In genomic region chr20:64102647-64103354, GRCh38 we compare ENCODE assay signal across 11 cellular contexts. TPM values are rescaled to one million over a fixed set of nuclear protein-coding genes. Genes with fewer than 3 reads are reported as not detected.
DNase-seq lines count a peak whose midpoint lies in the region; ATAC-seq and TF ChIP-seq lines count a peak whose summit lies in the region.
"Had no signal": no experiment of that assay in that cellular context is flagged by ENCODE, and none has a peak within 500 bp of the region (broad histone marks: within the 10 kb centered on the region; RNA-seq: fewer than 3 reads in every experiment).

No MANE protein-coding gene starts in this region.

- intact Hi-C loops in activated naive CD4-positive, alpha-beta T cell treated with anti-CD3 and anti-CD28 coated beads for 36 hours (cut with micrococcal nuclease): loop anchor here (2.0 kb wide), 1 partner anchor 20 kb away; no protein-coding TSS in a partner anchor
- intact Hi-C loops in thyroid gland (cut with DNase I): no loop called here

- DNase-seq in activated naive CD4-positive, alpha-beta T cell treated with anti-CD3 and anti-CD28 coated beads for 36 hours: peak; percentile 14
- DNase-seq in activated naive CD4-positive, alpha-beta T cell treated with Interleukin-2 at 50 U/mL for 16 hours: no peak
- no peak for DNase-seq in Peyer's patch
- DNase-seq in thyroid gland: peak; percentile 75 to 77
- no peak for DNase-seq in stimulated activated CD4-positive, alpha-beta T cell treated with anti-CD3 and anti-CD28 coated beads, Interleukin-15, amount 100 ng/mL, for 24 hours
- DNase-seq: GF-D8 had no signal

- CTCF ChIA-PET in activated naive CD4-positive, alpha-beta T cell treated with anti-CD3 and anti-CD28 coated beads for 36 hours (lab: Charles Lee): interaction anchor here (0.8 to 2.0 kb wide), 4 partner anchors 17 to 123 kb away, joined by 3 to 5 read pairs (median 4); partner anchors contain the start of gene LKAAEAR1

- no peak overlapping the region for H3K27ac ChIP-seq in Peyer's patch
- H3K27ac ChIP-seq in thyroid gland: no peak overlapping the region

- no peak overlapping the region for H3K27ac Mint-ChIP-seq in activated naive CD4-positive, alpha-beta T cell treated with anti-CD3 and anti-CD28 coated beads for 36 hours

- H3K4me3 ChIP-seq in Peyer's patch (peak overlapping the region; percentile 39 to 58 (median 44)), iPS-15b (ENCODE audit: low read depth, low read length) (peak overlapping the region; percentile 61), thyroid gland (replicated peaks in 1 of 3) (peak overlapping the region in 1 of 3 donors; percentile 17)

- TF ChIP-seq CTCF in Peyer's patch (IDR thresholded peaks at IDR 0.05) (no peak), thyroid gland (IDR thresholded peaks at IDR 0.05) (no peak)

- H3K9me3 Mint-ChIP-seq in activated naive CD4-positive, alpha-beta T cell treated with anti-CD3 and anti-CD28 coated beads for 36 hours: no peaks in the 10 kb centered on the region

- H3K36me3 ChIP-seq in Peyer's patch: no peaks in the 10 kb centered on the region
- no peaks in the 10 kb centered on the region for H3K36me3 ChIP-seq in iPS-15b (ENCODE audit: control insufficient read depth, insufficient read depth, low read length)
- no peaks in the 10 kb centered on the region for H3K36me3 ChIP-seq in thyroid gland

- H3K4me1 Mint-ChIP-seq in activated naive CD4-positive, alpha-beta T cell treated with anti-CD3 and anti-CD28 coated beads for 36 hours (ENCODE audit: low read depth): peaks cover 12% of the 10 kb centered on the region

- peak overlapping the region; percentile 38 for H3K4me3 Mint-ChIP-seq in activated naive CD4-positive, alpha-beta T cell treated with anti-CD3 and anti-CD28 coated beads for 36 hours

- peaks cover 0 to 20% (median 4%) of the 10 kb centered on the region in 4 donors for H3K4me1 ChIP-seq in Peyer's patch
- no peaks in the 10 kb centered on the region for H3K4me1 ChIP-seq in iPS-15b (ENCODE audit: control insufficient read depth, insufficient read depth, low read length)
- H3K4me1 ChIP-seq in thyroid gland: peaks cover 11% of the 10 kb centered on the region in 2 donors

- TF ChIP-seq POLR2A in Peyer's patch (IDR thresholded peaks at IDR 0.05) (no peak), thyroid gland (IDR thresholded peaks at IDR 0.05) (no peak)

- peaks cover 0 to 19% of the 10 kb centered on the region in 2 donors for H3K27me3 ChIP-seq in Peyer's patch
- H3K27me3 ChIP-seq in iPS-15b (ENCODE audit: control insufficient read depth, insufficient read depth, low read length): peaks cover 10% of the 10 kb centered on the region
- H3K27me3 ChIP-seq in thyroid gland: no peaks in the 10 kb centered on the region

- peaks cover 16% of the 10 kb centered on the region for H3K27me3 Mint-ChIP-seq in activated naive CD4-positive, alpha-beta T cell treated with anti-CD3 and anti-CD28 coated beads for 36 hours (ENCODE audit: low read depth)

- no peaks in the 10 kb centered on the region for H3K36me3 Mint-ChIP-seq in activated naive CD4-positive, alpha-beta T cell treated with anti-CD3 and anti-CD28 coated beads for 36 hours (ENCODE audit: low read depth)

- no peaks in the 10 kb centered on the region for H3K9me3 ChIP-seq in Peyer's patch
- H3K9me3 ChIP-seq in iPS-15b (ENCODE audit: control insufficient read depth, insufficient read depth, low read length): no peaks in the 10 kb centered on the region
- no peaks in the 10 kb centered on the region for H3K9me3 ChIP-seq in thyroid gland

- H3K9ac ChIP-seq in iPS-15b (ENCODE audit: low read depth, low read length): no peak overlapping the region

- ATAC-seq in HG02938 (IDR thresholded peaks at IDR 0.05; ENCODE audit: unreplicated experiment) (no peak), HG02610 (IDR thresholded peaks at IDR 0.05; ENCODE audit: unreplicated experiment) (no peak)

- 29 to 81% methylated on average over 6 to 17 of the region's 30 CpGs for WGBS in thyroid gland, 2 donors

RNA-seq across cellular contexts. Expression of gene NPBWR2, which starts 4.6 kb away (rescaled TPM):
- not detected for total RNA-seq in activated naive CD4-positive, alpha-beta T cell treated with anti-CD3 and anti-CD28 coated beads for 36 hours
- total RNA-seq in Peyer's patch: not detected
- not detected for total RNA-seq in thyroid gland
- total RNA-seq: activated CD8-positive, alpha-beta memory T cell treated with anti-CD3 and anti-CD28 coated beads for 36 hours; fibroblast of villous mesenchyme had no signal

RNA-seq across cellular contexts. Expression of gene LKAAEAR1, which starts 18.6 kb away (rescaled TPM):
- total RNA-seq in activated naive CD4-positive, alpha-beta T cell treated with anti-CD3 and anti-CD28 coated beads for 36 hours: under 1 TPM; 0.33 to 0.62 TPM
- total RNA-seq in Peyer's patch (not detected), thyroid gland (1 to 10 TPM in 2 of 4 donors, not detected in 2; 1.3 to 1.7 TPM)
- total RNA-seq: fibroblast of villous mesenchyme had no signal

RNA-seq across cellular contexts. Expression of gene OPRL1, which starts 22.9 kb away (rescaled TPM):
- total RNA-seq in activated naive CD4-positive, alpha-beta T cell treated with anti-CD3 and anti-CD28 coated beads for 36 hours: under 1 TPM; 0.45 to 0.47 TPM
- total RNA-seq in Peyer's patch: under 1 TPM in 1 of 4 donors, not detected in 3; 0.27 TPM
- under 1 TPM; 0.54 to 0.94 (median 0.68) TPM for total RNA-seq in thyroid gland

RNA-seq across cellular contexts. Expression of gene RGS19, which starts 23.5 kb away (rescaled TPM):
- total RNA-seq in activated naive CD4-positive, alpha-beta T cell treated with anti-CD3 and anti-CD28 coated beads for 36 hours: 10 to 100 TPM; 20.6 to 23.5 TPM
- total RNA-seq in Peyer's patch (10 to 100 TPM in 1 of 4 donors, 1 to 10 TPM in 3; 3.3 to 39.6 (median 6.8) TPM), thyroid gland (10 to 100 TPM; 10.5 to 17.2 (median 13.4) TPM)

RNA-seq across cellular contexts. Expression of gene TCEA2, which starts 39.8 kb away (rescaled TPM):
- total RNA-seq in activated naive CD4-positive, alpha-beta T cell treated with anti-CD3 and anti-CD28 coated beads for 36 hours: 10 to 100 TPM; 16.7 to 18.2 TPM
- total RNA-seq in Peyer's patch (10 to 100 TPM in 2 of 4 donors, 1 to 10 TPM in 2; 4.7 to 19.8 (median 8.3) TPM), thyroid gland (10 to 100 TPM; 20.9 to 43.1 (median 24.4) TPM)

Comparison
In these comparisons a context has a peak if more than half of its experiments do, and no peak if none do; other contexts are left out.
1. DNase-seq: peak in activated naive CD4-positive, alpha-beta T cell treated with anti-CD3 and anti-CD28 coated beads for 36 hours (single experiment) and thyroid gland (2 of 2); none in activated naive CD4-positive, alpha-beta T cell treated with Interleukin-2 at 50 U/mL for 16 hours (single experiment), Peyer's patch (0 of 3) and stimulated activated CD4-positive, alpha-beta T cell treated with anti-CD3 and anti-CD28 coated beads, Interleukin-15, amount 100 ng/mL, for 24 hours (single experiment).